Comparison of ENCODE assay signal across 8 cellular contexts in the genomic region with DNA sequence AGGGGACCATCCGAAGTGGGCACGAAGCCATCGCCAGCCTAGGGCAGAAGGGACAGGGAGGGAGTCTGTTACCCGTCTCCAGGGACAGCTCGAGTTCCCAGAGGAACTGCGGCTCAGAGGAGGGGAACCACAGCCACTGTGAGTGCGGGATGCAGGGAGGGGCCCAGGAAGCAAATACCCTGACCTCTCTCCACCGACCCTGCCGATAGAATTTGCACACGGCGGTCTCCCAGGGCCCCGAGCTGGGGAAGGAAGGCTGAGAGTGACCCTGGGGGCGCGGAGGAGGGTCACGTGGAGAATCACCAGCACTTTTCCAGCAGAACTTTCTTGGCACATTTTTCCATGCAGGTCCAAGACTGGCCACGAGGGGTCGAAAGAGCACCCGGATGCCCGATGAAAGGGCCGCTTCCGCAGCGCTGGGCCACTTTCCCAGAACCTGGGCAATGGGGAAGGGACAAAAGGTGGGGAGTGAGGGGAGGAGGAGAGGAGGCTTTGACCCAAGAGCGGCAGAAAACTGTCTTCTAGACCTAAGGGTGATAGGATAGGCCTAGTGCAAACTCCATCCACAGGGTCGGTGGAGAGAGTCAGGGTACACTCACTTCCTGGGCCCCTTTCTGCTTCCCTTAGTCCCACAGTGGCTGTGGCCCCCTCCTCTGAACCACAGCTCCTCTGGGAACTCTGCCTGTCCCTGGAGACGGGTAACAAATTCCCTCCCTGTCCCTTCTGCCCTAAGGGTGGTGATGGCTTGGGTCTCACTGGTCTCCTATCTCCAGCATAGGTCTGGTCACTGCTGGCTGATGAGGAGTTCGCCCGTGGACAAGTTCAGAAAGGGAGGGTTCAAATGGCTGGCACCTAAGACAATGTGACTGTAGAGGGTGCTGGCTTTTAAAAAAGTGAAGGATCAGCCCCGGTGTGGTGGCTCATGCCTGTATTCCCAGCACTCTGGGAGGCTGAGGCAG. TPM values are rescaled to one million over a fixed set of nuclear protein-coding genes. Genes with fewer than 3 reads are reported as not detected.
DNase-seq lines count a peak whose midpoint lies in the region; ATAC-seq and TF ChIP-seq lines count a peak whose summit lies in the region.

No MANE protein-coding gene starts in this region.

- no peaks in the 10 kb centered on the region for H3K4me1 ChIP-seq in right cardiac atrium (ENCODE audit: control insufficient read depth, insufficient read depth, low read length)

- H3K27ac ChIP-seq in right cardiac atrium (ENCODE audit: low read length): peak overlapping the region; percentile 3

- H3K36me3 Mint-ChIP-seq in IgD-negative memory B cell (peaks cover 13% of the 10 kb centered on the region), progenitor cell of endocrine pancreas (ENCODE audit: insufficient read depth) (peaks cover 12% of the 10 kb centered on the region)

- DNase-seq in Caki2 (ENCODE audit: low read depth) (peak; percentile 80), astrocyte of the hippocampus (ENCODE audit: low read depth, low spot score) (peak; percentile 88), right cardiac atrium (peak; percentile 75 to 92 (median 91)), progenitor cell of endocrine pancreas (ENCODE audit: low spot score, unreplicated experiment) (peak; percentile 71)

- H3K4me1 Mint-ChIP-seq in IgD-negative memory B cell (peaks cover 0 to 6% (median 5%) of the 10 kb centered on the region in 3 donors), progenitor cell of endocrine pancreas (ENCODE audit: low read depth) (no peaks in the 10 kb centered on the region)

- 13% methylated on average over 28 of the region's 28 CpGs for WGBS in right cardiac atrium

- peak; percentile 79 for TF ChIP-seq CTCF in progenitor cell of endocrine pancreas (IDR thresholded peaks at IDR 0.05; ENCODE audit: unreplicated experiment)

- H3K9me3 Mint-ChIP-seq in IgD-negative memory B cell (peaks cover 1 to 10% (median 3%) of the 10 kb centered on the region in 3 donors), progenitor cell of endocrine pancreas (ENCODE audit: low read depth) (peaks cover 4% of the 10 kb centered on the region)

- H3K27me3 ChIP-seq in right cardiac atrium (ENCODE audit: control insufficient read depth, insufficient read depth): no peaks in the 10 kb centered on the region

- H3K27ac Mint-ChIP-seq in IgD-negative memory B cell: peak overlapping the region in 2 of 3 donors; percentile 56 to 73
- no peak overlapping the region for H3K27ac Mint-ChIP-seq in progenitor cell of endocrine pancreas

- in situ Hi-C loops in Caki2 (cut with HindIII; ENCODE audit: low pct_unique_long_range_greater_than_20kb, low sequenced_read_pairs): no loop called here

- H3K27me3 Mint-ChIP-seq in IgD-negative memory B cell (peaks cover 12% of the 10 kb centered on the region), progenitor cell of endocrine pancreas (peaks cover 12% of the 10 kb centered on the region)

- H3K4me3 Mint-ChIP-seq in IgD-negative memory B cell: peak overlapping the region in 2 of 4 donors; percentile 47 to 89
- H3K4me3 Mint-ChIP-seq in progenitor cell of endocrine pancreas (ENCODE audit: low read depth): peak overlapping the region; percentile 52

- no peaks in the 10 kb centered on the region for H3K9me3 ChIP-seq in right cardiac atrium (ENCODE audit: control insufficient read depth, low read length)

- no peak overlapping the region for H3K4me3 ChIP-seq in right cardiac atrium (ENCODE audit: low read length)

- intact Hi-C loops in right cardiac atrium (cut with DNase I): loop anchor here in 1 of 4 donors (5.0 kb wide), 1 partner anchor 35 kb away; no protein-coding TSS in a partner anchor

- ATAC-seq in SK-N-SH treated with all-trans-retinoic acid at 6 μM for 48 hours: peak; percentile 90
- ATAC-seq in right cardiac atrium: peak; percentile 84 to 85
- no peak for ATAC-seq in HG02884 (IDR thresholded peaks at IDR 0.05; ENCODE audit: unreplicated experiment)
- no peak for ATAC-seq in GM19455 (IDR thresholded peaks at IDR 0.05; ENCODE audit: unreplicated experiment)

TF ChIP-seq in SK-N-SH treated with all-trans-retinoic acid at 6 μM for 48 hours, 23 proteins besides CTCF, POLR2A, EP300 and RAD21:
- TF ChIP-seq ZFP3 (CRISPR knock-in tag; IDR thresholded peaks at IDR 0.05) (peak; percentile 88), PPARA (CRISPR knock-in tag; IDR thresholded peaks at IDR 0.05; ENCODE audit: borderline replicate concordance) (no peak)

RNA-seq across cellular contexts. Expression of a gene that starts 5.3 kb away (rescaled TPM):
- not detected in 2 replicates for total RNA-seq in Caki2 (2014; rRNA removed; shearing (Covaris generic); ENCODE audit: low replicate concordance)
- not detected for polyA plus RNA-seq in IgD-negative memory B cell
- total RNA-seq in right cardiac atrium: 10 to 100 TPM in 1 of 4 donors, 1 to 10 TPM in 3; 3.7 to 11.3 (median 4.7) TPM
- polyA plus RNA-seq in right cardiac atrium: 7.7 TPM
- not detected in 2 replicates for total RNA-seq in progenitor cell of endocrine pancreas

RNA-seq across cellular contexts. Expression of a gene that starts 22.7 kb away (rescaled TPM):
- 9.4 and 14.1 TPM in 2 replicates for total RNA-seq in Caki2 (2014; rRNA removed; shearing (Covaris generic); ENCODE audit: low replicate concordance)
- polyA plus RNA-seq in IgD-negative memory B cell: 19.9 TPM
- total RNA-seq in right cardiac atrium: 10 to 100 TPM; 20.7 to 27.6 (median 24.1) TPM
- polyA plus RNA-seq in right cardiac atrium: 17.5 TPM
- total RNA-seq in progenitor cell of endocrine pancreas: 14.4 and 16.5 TPM in 2 replicates

RNA-seq across cellular contexts. Expression of a gene that starts 31.8 kb away (rescaled TPM):
- 36.2 and 59.8 TPM in 2 replicates for total RNA-seq in Caki2 (2014; rRNA removed; shearing (Covaris generic); ENCODE audit: low replicate concordance)
- polyA plus RNA-seq in IgD-negative memory B cell (18.5 TPM), right cardiac atrium (19.0 TPM)
- total RNA-seq in right cardiac atrium (10 to 100 TPM; 25.2 to 37.9 (median 33.7) TPM), progenitor cell of endocrine pancreas (28.6 and 29.8 TPM in 2 replicates)

Comparison
In these comparisons a context has a peak if more than half of its experiments do, and no peak if none do; other contexts are left out.
1. ATAC-seq: peak in SK-N-SH treated with all-trans-retinoic acid at 6 μM for 48 hours (single experiment) and right cardiac atrium (2 of 2); none in HG02884 (single experiment) and GM19455 (single experiment).
2. Peak in every context shown above with its lines, with median percentiles within 50 percentile points of each other: DNase-seq.